Comparison of ENCODE assay signal across 25 cellular contexts in genomic region chr21:14583629-14584251, GRCh38. TPM values are rescaled to one million over a fixed set of nuclear protein-coding genes. Genes with fewer than 3 reads are reported as not detected.
"Had no signal": no experiment of that assay in that cellular context is flagged by ENCODE, and none has a peak within 500 bp of the region (broad histone marks: within the 10 kb centered on the region; RNA-seq: fewer than 3 reads in every experiment).

No MANE protein-coding gene starts in this region.

- H3K27ac Mint-ChIP-seq: activated naive CD8-positive, alpha-beta T cell treated with anti-CD3 and anti-CD28 coated beads, Interleukin-2, amount 10 ng/mL, durations not matched to agents 7 days and 5 days; naive thymus-derived CD4-positive, alpha-beta T cell; progenitor cell of endocrine pancreas had no signal

- H3K27ac ChIP-seq: body of pancreas, cardiac muscle cell, left ventricle myocardium inferior, sigmoid colon, SJSA1, thyroid gland had no signal

- H3K27me3 ChIP-seq: body of pancreas, cardiac muscle cell, sigmoid colon, SJSA1, thyroid gland had no signal

- ATAC-seq: body of pancreas; esophagus mucosa; naive thymus-derived CD4-positive, alpha-beta T cell had no signal

- H3K4me3 ChIP-seq: body of pancreas, cardiac muscle cell, left ventricle myocardium inferior, sigmoid colon, SJSA1, smooth muscle cell, thyroid gland had no signal

- DNase-seq: activated CD4-positive, alpha-beta T cell treated with anti-CD3 and anti-CD28 coated beads, Interleukin-2, amount 50 U/mL, for 4 hours; activated CD4-positive, CD25-positive, alpha-beta regulatory T cell; activated naive CD8-positive, alpha-beta T cell treated with anti-CD3 and anti-CD28 coated beads, Interleukin-2, amount 10 ng/mL, durations not matched to agents 7 days and 5 days; activated T-cell treated with anti-CD3 and anti-CD28 coated beads for 4 hours; amygdala; body of pancreas; effector memory CD4-positive, alpha-beta T cell; foreskin melanocyte; glutamatergic neuron; hippocampal formation; left ventricle myocardium inferior; naive thymus-derived CD4-positive, alpha-beta T cell; retina; sigmoid colon; stimulated activated CD4-positive, alpha-beta T cell treated with anti-CD3 and anti-CD28 coated beads, Interleukin-15, amount 100 ng/mL, for 24 hours; stimulated activated naive CD4-positive, alpha-beta T cell; substantia nigra; T-helper 9 cell; thyroid gland had no signal

- H3K4me1 ChIP-seq: body of pancreas, left ventricle myocardium inferior, sigmoid colon, SJSA1, thyroid gland had no signal

- H3K9me3 ChIP-seq: body of pancreas, left ventricle myocardium inferior, sigmoid colon, SJSA1, thyroid gland had no signal

- H3K36me3 ChIP-seq: cardiac muscle cell, left ventricle myocardium inferior, sigmoid colon, SJSA1, thyroid gland had no signal

- H3K27me3 Mint-ChIP-seq: activated naive CD8-positive, alpha-beta T cell treated with anti-CD3 and anti-CD28 coated beads, Interleukin-2, amount 10 ng/mL, durations not matched to agents 7 days and 5 days; naive thymus-derived CD4-positive, alpha-beta T cell; progenitor cell of endocrine pancreas had no signal

- H3K4me2 ChIP-seq: smooth muscle cell had no signal

- H3K4me3 Mint-ChIP-seq: activated naive CD8-positive, alpha-beta T cell treated with anti-CD3 and anti-CD28 coated beads, Interleukin-2, amount 10 ng/mL, durations not matched to agents 7 days and 5 days; naive thymus-derived CD4-positive, alpha-beta T cell had no signal

RNA-seq across cellular contexts. Expression of gene SAMSN1, which starts 37.6 kb away (rescaled TPM):
- total RNA-seq: osteocyte, progenitor cell of endocrine pancreas, SJSA1 had no signal
- polyA plus RNA-seq: smooth muscle cell had no signal
